10 cellular contexts compared by ENCODE assay signal in the genomic region with DNA sequence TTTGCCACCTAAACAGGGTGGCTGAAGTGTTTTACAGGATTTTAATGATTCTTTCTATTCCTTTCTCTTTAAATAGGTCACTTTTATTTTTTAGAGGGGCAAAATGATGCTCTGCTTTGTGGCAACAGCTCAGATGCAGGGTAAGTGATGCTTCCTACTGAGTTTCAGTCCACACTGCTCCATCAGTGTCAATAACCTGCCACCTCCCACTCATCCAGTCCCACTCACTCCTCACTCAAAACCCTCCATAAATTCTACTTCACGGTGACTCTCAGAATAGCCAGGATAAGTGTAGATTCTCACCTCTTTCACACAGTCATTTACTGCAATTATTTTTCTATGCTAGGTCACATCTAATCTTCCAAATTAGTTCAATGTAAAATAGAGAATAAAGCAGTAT.
"Had no signal": no experiment of that assay in that cellular context is flagged by ENCODE, and none has a peak within 500 bp of the region (broad histone marks: within the 10 kb centered on the region; RNA-seq: fewer than 3 reads in every experiment).

No MANE protein-coding gene starts in this region.

- H3K4me3 Mint-ChIP-seq: IgD-negative memory B cell had no signal

- ATAC-seq: HepG2, K562 had no signal

- H3K9me3 Mint-ChIP-seq: IgD-negative memory B cell had no signal

- DNase-seq: IMR-90, Karpas-422, Kasumi-1, KBM-7, KG1 had no signal

- H3K4me3 ChIP-seq: K562 had no signal

- H3K36me3 Mint-ChIP-seq: IgD-negative memory B cell had no signal

- H3K4me2 ChIP-seq: KMS-11 had no signal

- H3K4me1 Mint-ChIP-seq: IgD-negative memory B cell had no signal

- H3K27ac Mint-ChIP-seq: IgD-negative memory B cell had no signal

- H3K27ac ChIP-seq: HL-60, KMS-11 had no signal

- H3K9ac ChIP-seq: KMS-11 had no signal
